In genomic region chr6:81144346-81144745, GRCh38 we compare ENCODE assay signal across 27 cellular contexts.
"Had no signal": no experiment of that assay in that cellular context is flagged by ENCODE, and none has a peak within 500 bp of the region (broad histone marks: within the 10 kb centered on the region; RNA-seq: fewer than 3 reads in every experiment).

No MANE protein-coding gene starts in this region.

- H3K4me3 ChIP-seq: colonic mucosa, esophagus squamous epithelium, gastroesophageal sphincter, hepatocyte, ovary, tibial nerve had no signal

- H3K36me3 ChIP-seq: colonic mucosa, esophagus squamous epithelium, gastroesophageal sphincter, neutrophil, ovary, tibial nerve had no signal

- H3K4me2 ChIP-seq: hepatocyte had no signal

- H3K4me1 ChIP-seq: colonic mucosa, esophagus squamous epithelium, gastroesophageal sphincter, tibial nerve had no signal

- H3K9me3 ChIP-seq: colonic mucosa, esophagus squamous epithelium, neutrophil, ovary had no signal

- ATAC-seq: gastroesophageal sphincter, sciatic nerve, T-helper 17 cell had no signal

- H2AFZ ChIP-seq: hepatocyte had no signal

- H3K27me3 ChIP-seq: colonic mucosa, esophagus squamous epithelium, gastroesophageal sphincter, hepatocyte, neutrophil, ovary, tibial nerve had no signal

- FAIRE-seq: endometrium, small intestine had no signal

- H3K27ac ChIP-seq: colonic mucosa, epithelial cell of prostate, esophagus squamous epithelium, gastroesophageal sphincter, hepatocyte, neutrophil, ovary, tibial nerve had no signal

- DNase-seq: activated CD4-positive, alpha-beta memory T cell treated with anti-CD3 and anti-CD28 coated beads for 36 hours; activated CD4-positive, alpha-beta T cell treated with anti-CD3 and anti-CD28 coated beads, Interleukin-2, amount 10 ng/mL, durations not matched to agents 24 days and 14 days; activated CD4-positive, CD25-positive, alpha-beta regulatory T cell treated with anti-CD3 and anti-CD28 coated beads, Interleukin-2, amount 50 U/mL, for 72 hours; activated CD8-positive, alpha-beta memory T cell treated with anti-CD3 and anti-CD28 coated beads, Interleukin-2, amount 50 U/mL, for 4 hours; activated effector memory CD4-positive, alpha-beta T cell treated with anti-CD3 and anti-CD28 coated beads, Interleukin-2, amount 50 U/mL, for 16 hours; activated naive CD4-positive, alpha-beta T cell treated with anti-CD3 and anti-CD28 coated beads, Interleukin-2, amount 10 ng/mL, durations not matched to agents 7 days and 5 days; activated naive CD8-positive, alpha-beta T cell treated with anti-CD3 and anti-CD28 coated beads, Interleukin-2, amount 10 ng/mL, durations not matched to agents 7 days and 5 days; activated T-cell treated with anti-CD3 and anti-CD28 coated beads, Interleukin-2, amount 50 U/mL, for 1 hour; amniotic stem cell; colonic mucosa; effector CD8-positive, alpha-beta T cell; esophagus squamous epithelium; naive B cell; nephron progenitor cell; ovary; small intestine; stimulated activated CD4-positive, alpha-beta T cell treated with anti-CD3 and anti-CD28 coated beads, Interleukin-1b, Interleukin-23, amount 100 ng/mL, for 48 hours; stimulated activated naive CD4-positive, alpha-beta T cell treated with Interleukin-2 at 50 U/mL for 16 hours; T-helper 17 cell; T1000 had no signal

- H3K79me2 ChIP-seq: hepatocyte had no signal
